In the genomic region with DNA sequence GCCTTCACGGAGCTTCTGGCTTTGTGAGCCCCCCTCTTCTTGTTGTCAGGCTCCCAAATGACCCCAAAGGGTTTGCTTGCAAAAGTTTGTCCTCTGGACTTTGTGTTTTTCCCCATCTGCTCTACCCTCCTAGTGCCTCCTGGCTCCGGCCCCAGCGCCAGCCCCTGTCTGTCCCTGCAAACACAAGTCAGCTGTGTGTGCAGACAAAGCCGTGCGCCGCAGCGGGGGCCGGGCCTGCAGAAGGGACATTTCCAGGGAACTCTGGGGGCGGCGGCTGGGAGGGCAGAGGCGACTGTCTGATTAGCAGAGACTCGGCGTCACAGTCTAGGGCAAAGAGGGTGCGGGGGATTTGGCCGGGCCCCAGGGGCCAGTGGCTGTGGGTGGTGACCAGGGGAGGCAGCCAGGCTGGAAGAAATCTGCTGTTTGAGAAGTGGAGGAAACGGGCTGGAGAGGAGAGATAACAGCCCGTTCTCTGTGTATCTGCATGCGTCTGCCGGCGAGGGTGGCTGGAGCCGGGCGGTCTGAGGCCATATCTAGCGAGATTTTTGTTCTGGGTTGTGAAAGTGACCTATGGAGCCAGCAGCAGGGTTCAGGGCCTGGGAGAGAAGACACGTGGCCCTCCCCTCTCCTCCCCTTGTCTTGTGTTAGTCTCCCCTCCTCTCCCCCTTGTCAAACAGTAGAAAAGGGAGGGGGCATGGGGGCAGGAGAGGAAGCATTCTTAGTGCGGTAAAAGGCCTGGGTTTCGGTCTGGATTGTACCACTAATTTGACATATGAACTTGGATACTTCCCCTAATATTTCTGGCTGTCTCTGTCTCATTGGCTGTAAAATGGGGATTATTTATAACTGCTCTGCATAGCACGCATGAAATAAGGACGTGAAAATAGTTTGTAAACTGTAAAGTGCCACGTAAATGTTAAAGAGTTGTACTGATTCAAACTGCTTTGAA, we compare ENCODE assay signal across 8 cellular contexts.
DNase-seq lines count a peak whose midpoint lies in the region; ATAC-seq and TF ChIP-seq lines count a peak whose summit lies in the region.

No MANE protein-coding gene starts in this region.

- H3K4me1 ChIP-seq in HUES64 (ENCODE audit: insufficient read depth, low read length) (peaks cover 23% of the 10 kb centered on the region), spleen (peaks cover 45 to 92% (median 74%) of the 10 kb centered on the region in 6 donors)

- ATAC-seq in GM21737 (IDR thresholded peaks at IDR 0.05; ENCODE audit: unreplicated experiment) = no peak

- DNase-seq in caudate nucleus (lab: John Stamatoyannopoulos, UW) (peak in 59 of 61 donors; percentile 3 to 87 (median 66)), left kidney (ENCODE audit: low read depth, low spot score) (peak; percentile 91), spleen (peak; percentile 90), NCI-H2081 treated with DMSO at 0.1 percent for 48 hours (lab: John Stamatoyannopoulos, UW) (no peak)
- DNase-seq in activated CD4-positive, alpha-beta T cell treated with anti-CD3 and anti-CD28 coated beads, Interleukin-2, amount 50 U/mL, for 1 hour = no peak
- DNase-seq in activated CD8-positive, alpha-beta memory T cell treated with anti-CD3 and anti-CD28 coated beads, Interleukin-2, amount 50 U/mL, for 4 hours = no peak

- 74% methylated on average over 28 of the region's 29 CpGs for WGBS in HUES64
- WGBS in spleen, 5 donors = 25 to 42% (median 39%) methylated on average over 29 of the region's 29 CpGs

- no peak for TF ChIP-seq POLR2A in spleen (IDR thresholded peaks at IDR 0.05)

- H3K27me3 ChIP-seq in HUES64 (ENCODE audit: insufficient read depth, low read length) (no peaks in the 10 kb centered on the region), spleen (replicated peaks in 1 of 7) (no peaks in the 10 kb centered on the region)

- no peaks in the 10 kb centered on the region for H3K36me3 ChIP-seq in HUES64 (ENCODE audit: insufficient read depth, low read length)
- no peaks in the 10 kb centered on the region for H3K36me3 ChIP-seq in spleen

- TF ChIP-seq CTCF in spleen (IDR thresholded peaks at IDR 0.05 in 8 of 11, conservative IDR thresholded peaks at IDR 0.05 in 3 of 11) = no peak

- peak overlapping the region; percentile 54; the same call in 1 of the 2 replicates for H3K9ac ChIP-seq in HUES64 (ENCODE audit: low read depth, low read length)

- H3K9me3 ChIP-seq in HUES64 (ENCODE audit: insufficient read depth, low read depth, low read length) (no peaks in the 10 kb centered on the region), spleen (no peaks in the 10 kb centered on the region)

- H3K4me3 ChIP-seq in HUES64 (ENCODE audit: low read length) (no peak overlapping the region), spleen (peak overlapping the region in 1 of 8 donors; percentile 16)

- intact Hi-C loops in spleen (cut with DNase I; ENCODE audit: low total_unique reads) = loop anchor here (10.0 kb wide), 1 partner anchor 143 kb away; no protein-coding TSS in a partner anchor

- H3K27ac ChIP-seq in HUES64 (ENCODE audit: low read depth, low read length) = no peak overlapping the region
- peak overlapping the region; percentile 72 for H3K27ac ChIP-seq in caudate nucleus (ENCODE audit: low read depth, low read length)
- peak overlapping the region; percentile 40 to 83 (median 68) for H3K27ac ChIP-seq in spleen

Comparison
In these comparisons a context has a peak if more than half of its experiments do, and no peak if none do; other contexts are left out.
1. DNase-seq: peak in caudate nucleus (59 of 61), left kidney (single experiment) and spleen (single experiment); none in activated CD4-positive, alpha-beta T cell treated with anti-CD3 and anti-CD28 coated beads, Interleukin-2, amount 50 U/mL, for 1 hour (single experiment), activated CD8-positive, alpha-beta memory T cell treated with anti-CD3 and anti-CD28 coated beads, Interleukin-2, amount 50 U/mL, for 4 hours (single experiment) and NCI-H2081 treated with DMSO at 0.1 percent for 48 hours (single experiment).